Comparison of ENCODE assay signal across 10 cellular contexts in genomic region chr19:4624733-4625362, GRCh38. TPM values are rescaled to one million over a fixed set of nuclear protein-coding genes. Genes with fewer than 3 reads are reported as not detected.
A peak's percentile ranks its signal among the peaks of the same experiment; 100 is the strongest.
DNase-seq lines count a peak whose midpoint lies in the region; ATAC-seq and TF ChIP-seq lines count a peak whose summit lies in the region.
"Had no signal": no experiment of that assay in that cellular context is flagged by ENCODE, and none has a peak within 500 bp of the region (broad histone marks: within the 10 kb centered on the region; RNA-seq: fewer than 3 reads in every experiment).

No MANE protein-coding gene starts in this region.

- no peak overlapping the region for H3K4me3 Mint-ChIP-seq in endothelial cell (ENCODE audit: unreplicated experiment)
- H3K4me3 Mint-ChIP-seq: activated CD8-positive, alpha-beta memory T cell treated with anti-CD3 and anti-CD28 coated beads, Interleukin-2, amount 10 ng/mL, durations not matched to agents 7 days and 5 days had no signal

- no peaks in the 10 kb centered on the region for H3K9me2 ChIP-seq in SU-DHL-6 (replicated peaks; ENCODE audit: insufficient read depth, low read length)

- intact Hi-C loops in stomach (cut with DNase I; ENCODE audit: low total_unique reads) = loop anchor here (10.0 kb wide), 1 partner anchor 50 kb away; no protein-coding TSS in a partner anchor
- intact Hi-C loops in esophagus muscularis mucosa (cut with DNase I) = no loop called here

- no peak overlapping the region for H3K9ac ChIP-seq in SU-DHL-6 (ENCODE audit: low read length)

- H3K27me3 ChIP-seq in SU-DHL-6 (ENCODE audit: low read length) (no peaks in the 10 kb centered on the region), stomach (peaks cover 0 to 48% (median 10%) of the 10 kb centered on the region in 3 donors), esophagus muscularis mucosa (peaks cover 0 to 72% (median 2%) of the 10 kb centered on the region in 4 donors)

- H3K9me3 ChIP-seq in SU-DHL-6 (ENCODE audit: insufficient read depth, low read length) (no peaks in the 10 kb centered on the region), stomach (no peaks in the 10 kb centered on the region), esophagus muscularis mucosa (no peaks in the 10 kb centered on the region)
- H3K9me3 ChIP-seq: neutrophil had no signal

- H3K36me3 ChIP-seq in SU-DHL-6 (ENCODE audit: low read length) (no peaks in the 10 kb centered on the region), stomach (no peaks in the 10 kb centered on the region), esophagus muscularis mucosa (no peaks in the 10 kb centered on the region)
- H3K36me3 ChIP-seq: neutrophil had no signal

- H2AFZ ChIP-seq in SU-DHL-6 (ENCODE audit: low read depth, low read length, severe bottlenecking) = no peak overlapping the region

- peaks cover 2% of the 10 kb centered on the region for H3K4me1 Mint-ChIP-seq in endothelial cell (ENCODE audit: unreplicated experiment)
- H3K4me1 Mint-ChIP-seq: activated CD8-positive, alpha-beta memory T cell treated with anti-CD3 and anti-CD28 coated beads, Interleukin-2, amount 10 ng/mL, durations not matched to agents 7 days and 5 days had no signal

- TF ChIP-seq CTCF in SU-DHL-6 (IDR thresholded peaks at IDR 0.05; ENCODE audit: insufficient read depth, low read length, poor library complexity, severe bottlenecking) = peak; percentile 36
- no peak for TF ChIP-seq CTCF in endothelial cell (IDR thresholded peaks at IDR 0.05; ENCODE audit: unreplicated experiment)
- no peak for TF ChIP-seq CTCF in stomach (IDR thresholded peaks at IDR 0.05)
- TF ChIP-seq CTCF in esophagus muscularis mucosa (IDR thresholded peaks at IDR 0.05) = no peak

- no peaks in the 10 kb centered on the region for H4K20me1 ChIP-seq in SU-DHL-6 (ENCODE audit: low read depth, low read length)

- ATAC-seq in left lobe of liver = peak; percentile 74
- ATAC-seq: activated CD8-positive, alpha-beta memory T cell treated with anti-CD3 and anti-CD28 coated beads, Interleukin-2, amount 10 ng/mL, durations not matched to agents 7 days and 5 days had no signal

- H3K4me2 ChIP-seq in SU-DHL-6 (ENCODE audit: low read depth, low read length, poor library complexity, severe bottlenecking) = no peak overlapping the region

- no peaks in the 10 kb centered on the region for H3K27me3 Mint-ChIP-seq in endothelial cell (ENCODE audit: unreplicated experiment)
- H3K27me3 Mint-ChIP-seq: activated CD8-positive, alpha-beta memory T cell treated with anti-CD3 and anti-CD28 coated beads, Interleukin-2, amount 10 ng/mL, durations not matched to agents 7 days and 5 days had no signal

- H3K4me1 ChIP-seq in stomach (no peaks in the 10 kb centered on the region), esophagus muscularis mucosa (no peaks in the 10 kb centered on the region)

- no peak overlapping the region for H3K27ac ChIP-seq in SU-DHL-6 (ENCODE audit: low read depth, low read length)
- no peak overlapping the region for H3K27ac ChIP-seq in stomach
- H3K27ac ChIP-seq in esophagus muscularis mucosa (replicated peaks in 1 of 4) = no peak overlapping the region
- H3K27ac ChIP-seq: neutrophil had no signal

- TF ChIP-seq POLR2A in stomach (IDR thresholded peaks at IDR 0.05) = no peak
- TF ChIP-seq POLR2A in esophagus muscularis mucosa (IDR thresholded peaks at IDR 0.05; ENCODE audit: low read depth) = no peak

- H3K27ac Mint-ChIP-seq in endothelial cell (ENCODE audit: unreplicated experiment) = no peak overlapping the region
- H3K27ac Mint-ChIP-seq: activated CD8-positive, alpha-beta memory T cell treated with anti-CD3 and anti-CD28 coated beads, Interleukin-2, amount 10 ng/mL, durations not matched to agents 7 days and 5 days had no signal

- no peaks in the 10 kb centered on the region for H3F3A ChIP-seq in SU-DHL-6 (ENCODE audit: insufficient read depth)

- DNase-seq in EL (peak; percentile 39), HK-2 (ENCODE audit: unreplicated experiment) (peak; percentile 20), left lobe of liver (ENCODE audit: low spot score) (no peak), endothelial cell (ENCODE audit: low spot score) (no peak), pons (ENCODE audit: low spot score) (no peak), stomach (no peak), esophagus muscularis mucosa (ENCODE audit: extremely low spot score) (no peak)
- DNase-seq: activated CD8-positive, alpha-beta memory T cell treated with anti-CD3 and anti-CD28 coated beads, Interleukin-2, amount 10 ng/mL, durations not matched to agents 7 days and 5 days had no signal

- no peaks in the 10 kb centered on the region for H3K9me3 Mint-ChIP-seq in endothelial cell (ENCODE audit: unreplicated experiment)

- H3K4me3 ChIP-seq in SU-DHL-6 (ENCODE audit: insufficient read depth, low read length, poor library complexity, severe bottlenecking) (no peak overlapping the region), stomach (no peak overlapping the region), esophagus muscularis mucosa (no peak overlapping the region)

- no peaks in the 10 kb centered on the region for H3K36me3 Mint-ChIP-seq in endothelial cell (ENCODE audit: low read depth, unreplicated experiment)
- H3K36me3 Mint-ChIP-seq: activated CD8-positive, alpha-beta memory T cell treated with anti-CD3 and anti-CD28 coated beads, Interleukin-2, amount 10 ng/mL, durations not matched to agents 7 days and 5 days had no signal

- no peak for TF ChIP-seq EP300 in stomach (IDR thresholded peaks at IDR 0.05)
- no peak for TF ChIP-seq EP300 in esophagus muscularis mucosa (IDR thresholded peaks at IDR 0.05)

- 37 to 44% (median 40%) methylated on average over 6 of the region's 6 CpGs for WGBS in stomach, 5 donors
- WGBS in esophagus muscularis mucosa = 58% methylated on average over 6 of the region's 6 CpGs

- H3K79me2 ChIP-seq in SU-DHL-6 (ENCODE audit: insufficient read depth, low read length) = no peaks in the 10 kb centered on the region

RNA-seq across cellular contexts. Expression of gene TNFAIP8L1, which starts 14.5 kb away (rescaled TPM):
- total RNA-seq in left lobe of liver = 24.5 TPM
- 60.1 TPM for total RNA-seq in endothelial cell (ENCODE audit: unreplicated experiment)
- total RNA-seq in stomach = 10 to 100 TPM in 2 of 5 donors, 1 to 10 TPM in 3; 7.0 to 43.4 (median 9.5) TPM
- 1 to 10 TPM; 5.3 to 5.5 (median 5.4) TPM for polyA plus RNA-seq in stomach
- total RNA-seq in esophagus muscularis mucosa = 10 to 100 TPM in 3 of 4 donors, 1 to 10 TPM in 1; 5.5 to 16.5 (median 13.2) TPM

RNA-seq across cellular contexts. Expression of gene MYDGF, which starts 45.3 kb away (rescaled TPM):
- total RNA-seq in left lobe of liver = 85.4 TPM
- total RNA-seq in endothelial cell (ENCODE audit: unreplicated experiment) = 112 TPM
- total RNA-seq in stomach = 10 to 100 TPM; 41.4 to 77.5 (median 71.3) TPM
- polyA plus RNA-seq in stomach = 10 to 100 TPM; 66.4 to 86.6 (median 75.3) TPM
- total RNA-seq in esophagus muscularis mucosa = 10 to 100 TPM; 22.8 to 59.2 (median 42.8) TPM

Comparison
In these comparisons a context has a peak if more than half of its experiments do, and no peak if none do; other contexts are left out.
1. DNase-seq: peak in EL (single experiment) and HK-2 (single experiment); none in left lobe of liver (single experiment), endothelial cell (single experiment), pons (single experiment), stomach (single experiment) and esophagus muscularis mucosa (single experiment).